In genomic region chr10:113687041-113687440, GRCh38 we compare ENCODE assay signal across 10 cellular contexts. TPM values are rescaled to one million over a fixed set of nuclear protein-coding genes. Genes with fewer than 3 reads are reported as not detected.
"Had no signal": no experiment of that assay in that cellular context is flagged by ENCODE, and none has a peak within 500 bp of the region (broad histone marks: within the 10 kb centered on the region; RNA-seq: fewer than 3 reads in every experiment).

No MANE protein-coding gene starts in this region.

- H3K9ac ChIP-seq: GM23248, KMS-11 had no signal

- FAIRE-seq: HTR-8/SVneo had no signal

- H3K27ac ChIP-seq: GM23248, KMS-11 had no signal

- H3K4me3 ChIP-seq: GM23248, HAP-1 had no signal

- H3K4me1 ChIP-seq: HAP-1 had no signal

- H2AFZ ChIP-seq: GM23248 had no signal

- H3K4me2 ChIP-seq: KMS-11 had no signal

- H3K9me3 ChIP-seq: HAP-1 had no signal

- H3K36me3 ChIP-seq: HAP-1 had no signal

- DNase-seq: GM23248, GOT3, H7, KBM-7 had no signal

- ATAC-seq: HCT116 had no signal

RNA-seq across cellular contexts. Expression of gene NRAP, which starts 23.2 kb away (rescaled TPM):
- total RNA-seq: GM23248, HT-29 had no signal
- polyA plus RNA-seq: GM23248, IgD-negative memory B cell had no signal
